10 cellular contexts compared by ENCODE assay signal in genomic region chr7:18566829-18567228, GRCh38.
DNase-seq lines count a peak whose midpoint lies in the region; ATAC-seq lines count a peak whose summit lies in the region.
"Had no signal": no experiment of that assay in that cellular context is flagged by ENCODE, and none has a peak within 500 bp of the region (broad histone marks: within the 10 kb centered on the region; RNA-seq: fewer than 3 reads in every experiment).

No MANE protein-coding gene starts in this region.

- DNase-seq in NCI-H1930 (lab: John Stamatoyannopoulos, UW) (no peak), NCI-H82 treated with DMSO at 0.1 percent for 48 hours (lab: John Stamatoyannopoulos, UW; ENCODE audit: unreplicated experiment) (no peak), ACHN (no peak), left ventricle myocardium superior (no peak)
- DNase-seq: NCI-H1105 treated with DMSO at 0.1 percent for 48 hours; stimulated activated CD4-positive, alpha-beta T cell treated with anti-CD3 and anti-CD28 coated beads, Interleukin-4, amount 100 ng/mL, for 24 hours had no signal

- in situ Hi-C loops in ACHN (cut with HindIII; ENCODE audit: low pct_ligation_motif_present, low pct_unique_long_range_greater_than_20kb, low sequenced_read_pairs) = loop anchor here (25.0 kb wide), 1 partner anchor 205 kb away; no protein-coding TSS in a partner anchor

- intact Hi-C loops in left ventricle myocardium superior (cut with micrococcal nuclease) = no loop called here

- ATAC-seq in GM18520 (IDR thresholded peaks at IDR 0.05; ENCODE audit: unreplicated experiment) (peak; percentile 99), GM21619 (IDR thresholded peaks at IDR 0.05; ENCODE audit: unreplicated experiment) (peak; percentile 95), HG03442 (IDR thresholded peaks at IDR 0.05; ENCODE audit: unreplicated experiment) (peak; percentile 99), esophagus mucosa (peak; percentile 74), left ventricle myocardium superior (no peak)
